Comparison of ENCODE assay signal across 1 cellular context in the genomic region with DNA sequence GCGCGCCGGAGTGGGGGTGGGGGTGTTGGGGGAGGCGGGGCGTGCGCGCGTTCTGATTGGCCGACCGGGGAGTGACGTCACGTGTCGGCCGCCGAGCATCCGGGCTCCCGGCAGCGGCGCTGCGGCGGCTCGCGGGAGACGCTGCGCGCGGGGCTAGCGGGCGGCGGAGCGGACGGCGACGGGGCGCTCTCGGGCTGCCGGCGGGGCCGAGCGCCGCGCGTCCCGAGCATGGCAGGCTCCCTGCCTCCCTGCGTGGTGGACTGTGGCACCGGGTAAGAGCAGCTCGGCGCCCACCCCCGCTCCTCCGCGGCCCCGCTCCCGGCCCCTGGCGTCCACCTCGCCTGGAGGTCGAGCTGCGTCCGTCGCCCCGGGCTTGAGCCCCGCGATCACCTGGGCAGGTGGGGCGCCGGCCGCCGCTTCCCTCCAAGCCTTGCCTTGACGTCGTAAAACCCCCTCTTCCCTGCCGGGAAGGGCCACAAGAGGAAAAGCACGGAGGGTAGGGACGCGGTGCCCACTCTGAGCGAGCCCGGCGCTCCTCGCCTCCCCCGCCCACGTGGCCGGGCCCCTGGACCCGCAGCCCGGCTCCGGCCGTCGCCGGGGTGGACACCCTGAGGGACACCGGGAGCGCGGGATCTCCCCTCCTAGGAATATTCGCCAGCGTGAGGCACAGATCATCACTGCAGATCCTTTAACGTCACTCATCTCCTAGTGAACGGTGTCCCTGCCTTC.
TF ChIP-seq lines count a peak whose summit lies in the region.

A gene (plus strand): TSS at position 98 of the 729 bp plus-strand sequence. CDS start 131 bp downstream, at position 229.

TF ChIP-seq in A549, 52 proteins besides CTCF, POLR2A, EP300 and RAD21 (continued from another document):
- TF ChIP-seq TFCP2L1 (CRISPR knock-in tag; IDR thresholded peaks at IDR 0.05) (no peak), EHMT2 (IDR thresholded peaks at IDR 0.05; ENCODE audit: low read depth) (no peak), HEYL (CRISPR knock-in tag; IDR thresholded peaks at IDR 0.05) (no peak), KDM1A (IDR thresholded peaks at IDR 0.05; ENCODE audit: low read depth) (no peak), FOSL2 (IDR thresholded peaks at IDR 0.05) (no peak), FOSL2 (CRISPR knock-in tag; IDR thresholded peaks at IDR 0.05) (no peak), JUNB (IDR thresholded peaks at IDR 0.05) (no peak), MAFK (IDR thresholded peaks at IDR 0.05; ENCODE audit: partially characterized antibody) (no peak), NPAS2 (CRISPR knock-in tag; IDR thresholded peaks at IDR 0.05; ENCODE audit: borderline replicate concordance) (no peak), RARB (CRISPR knock-in tag; IDR thresholded peaks at IDR 0.05) (no peak), HOXA7 (CRISPR knock-in tag; IDR thresholded peaks at IDR 0.05) (no peak), HDAC2 (IDR thresholded peaks at IDR 0.05) (no peak), POLR2AphosphoS2 (conservative IDR thresholded peaks at IDR 0.05; ENCODE audit: low read length) (no peak), CHD2 (IDR thresholded peaks at IDR 0.05; ENCODE audit: low read length, partially characterized antibody) (peak; percentile 34), EHF (CRISPR knock-in tag; IDR thresholded peaks at IDR 0.05) (peak; percentile 40; the same call in 1 of the 2 replicates), RFX5 (IDR thresholded peaks at IDR 0.05) (no peak), HOXB13 (CRISPR knock-in tag; IDR thresholded peaks at IDR 0.05; ENCODE audit: low read depth) (no peak), FOSB (CRISPR knock-in tag; IDR thresholded peaks at IDR 0.05) (no peak), ZC3H11A (IDR thresholded peaks at IDR 0.05) (no peak)
- TF ChIP-seq, protein P1, sequence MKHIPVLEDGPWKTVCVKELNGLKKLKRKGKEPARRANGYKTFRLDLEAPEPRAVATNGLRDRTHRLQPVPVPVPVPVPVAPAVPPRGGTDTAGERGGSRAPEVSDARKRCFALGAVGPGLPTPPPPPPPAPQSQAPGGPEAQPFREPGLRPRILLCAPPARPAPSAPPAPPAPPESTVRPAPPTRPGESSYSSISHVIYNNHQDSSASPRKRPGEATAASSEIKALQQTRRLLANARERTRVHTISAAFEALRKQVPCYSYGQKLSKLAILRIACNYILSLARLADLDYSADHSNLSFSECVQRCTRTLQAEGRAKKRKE (CRISPR knock-in tag; IDR thresholded peaks at IDR 0.05; ENCODE audit: low read depth) = no peak
- TF ChIP-seq, protein P2, sequence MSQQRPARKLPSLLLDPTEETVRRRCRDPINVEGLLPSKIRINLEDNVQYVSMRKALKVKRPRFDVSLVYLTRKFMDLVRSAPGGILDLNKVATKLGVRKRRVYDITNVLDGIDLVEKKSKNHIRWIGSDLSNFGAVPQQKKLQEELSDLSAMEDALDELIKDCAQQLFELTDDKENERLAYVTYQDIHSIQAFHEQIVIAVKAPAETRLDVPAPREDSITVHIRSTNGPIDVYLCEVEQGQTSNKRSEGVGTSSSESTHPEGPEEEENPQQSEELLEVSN (IDR thresholded peaks at IDR 0.05; ENCODE audit: borderline replicate concordance, low read depth) = peak; percentile 80
- TF ChIP-seq, protein P3, sequence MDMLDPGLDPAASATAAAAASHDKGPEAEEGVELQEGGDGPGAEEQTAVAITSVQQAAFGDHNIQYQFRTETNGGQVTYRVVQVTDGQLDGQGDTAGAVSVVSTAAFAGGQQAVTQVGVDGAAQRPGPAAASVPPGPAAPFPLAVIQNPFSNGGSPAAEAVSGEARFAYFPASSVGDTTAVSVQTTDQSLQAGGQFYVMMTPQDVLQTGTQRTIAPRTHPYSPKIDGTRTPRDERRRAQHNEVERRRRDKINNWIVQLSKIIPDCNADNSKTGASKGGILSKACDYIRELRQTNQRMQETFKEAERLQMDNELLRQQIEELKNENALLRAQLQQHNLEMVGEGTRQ (IDR thresholded peaks at IDR 0.05) = 0 out of 2 replicates have a peak, but pooled peaks have one; percentile 42
- TF ChIP-seq, protein P4, sequence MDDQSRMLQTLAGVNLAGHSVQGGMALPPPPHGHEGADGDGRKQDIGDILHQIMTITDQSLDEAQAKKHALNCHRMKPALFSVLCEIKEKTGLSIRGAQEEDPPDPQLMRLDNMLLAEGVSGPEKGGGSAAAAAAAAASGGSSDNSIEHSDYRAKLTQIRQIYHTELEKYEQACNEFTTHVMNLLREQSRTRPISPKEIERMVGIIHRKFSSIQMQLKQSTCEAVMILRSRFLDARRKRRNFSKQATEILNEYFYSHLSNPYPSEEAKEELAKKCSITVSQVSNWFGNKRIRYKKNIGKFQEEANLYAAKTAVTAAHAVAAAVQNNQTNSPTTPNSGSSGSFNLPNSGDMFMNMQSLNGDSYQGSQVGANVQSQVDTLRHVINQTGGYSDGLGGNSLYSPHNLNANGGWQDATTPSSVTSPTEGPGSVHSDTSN (IDR thresholded peaks at IDR 0.05) = no peak
- TF ChIP-seq, protein P5, sequence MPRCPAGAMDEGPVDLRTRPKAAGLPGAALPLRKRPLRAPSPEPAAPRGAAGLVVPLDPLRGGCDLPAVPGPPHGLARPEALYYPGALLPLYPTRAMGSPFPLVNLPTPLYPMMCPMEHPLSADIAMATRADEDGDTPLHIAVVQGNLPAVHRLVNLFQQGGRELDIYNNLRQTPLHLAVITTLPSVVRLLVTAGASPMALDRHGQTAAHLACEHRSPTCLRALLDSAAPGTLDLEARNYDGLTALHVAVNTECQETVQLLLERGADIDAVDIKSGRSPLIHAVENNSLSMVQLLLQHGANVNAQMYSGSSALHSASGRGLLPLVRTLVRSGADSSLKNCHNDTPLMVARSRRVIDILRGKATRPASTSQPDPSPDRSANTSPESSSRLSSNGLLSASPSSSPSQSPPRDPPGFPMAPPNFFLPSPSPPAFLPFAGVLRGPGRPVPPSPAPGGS (IDR thresholded peaks at IDR 0.05) = peak; percentile 91
